8 cellular contexts compared by ENCODE assay signal in genomic region chr14:102509744-102510615, GRCh38. TPM values are rescaled to one million over a fixed set of nuclear protein-coding genes. Genes with fewer than 3 reads are reported as not detected.
A peak's percentile ranks its signal among the peaks of the same experiment; 100 is the strongest.
DNase-seq lines count a peak whose midpoint lies in the region; ATAC-seq and TF ChIP-seq lines count a peak whose summit lies in the region.

TSS of gene ANKRD9 (minus strand) at chr14:102509776. CDS start at chr14:102507889, 1,887 bp downstream.

- H3K4me3 ChIP-seq in coronary artery: peak within 1 kb of the TSS; percentile 90

- peaks cover 2% of the 10 kb centered on the region for H3K27me3 Mint-ChIP-seq in activated CD4-positive, alpha-beta T cell treated with anti-CD3 and anti-CD28 coated beads, Interleukin-2, amount 10 ng/mL, durations not matched to agents 7 days and 5 days

- DNase-seq in AG08396 (ENCODE audit: low spot score): peak; percentile 99
- DNase-seq in NCI-H524 (lab: John Stamatoyannopoulos, UW): peak; percentile 90 to 94
- peak; percentile 88 for DNase-seq in activated CD4-positive, alpha-beta T cell treated with anti-CD3 and anti-CD28 coated beads, Interleukin-2, amount 10 ng/mL, durations not matched to agents 7 days and 5 days
- DNase-seq in coronary artery (ENCODE audit: low spot score): peak; percentile 93
- DNase-seq in left colon: peak; percentile 93 to 97
- peak; percentile 65 to 84 for DNase-seq in stimulated activated CD4-positive, alpha-beta T cell treated with anti-CD3 and anti-CD28 coated beads, Interleukin-1b, Interleukin-23, amount 100 ng/mL, for 1 hour (ENCODE audit: low read depth in 2 of 2)

- no peak for TF ChIP-seq CTCF in coronary artery (IDR thresholded peaks at IDR 0.05)

- H3K9me3 Mint-ChIP-seq in activated CD4-positive, alpha-beta T cell treated with anti-CD3 and anti-CD28 coated beads, Interleukin-2, amount 10 ng/mL, durations not matched to agents 7 days and 5 days: no peaks in the 10 kb centered on the region

- peaks cover 19% of the 10 kb centered on the region for H3K4me1 Mint-ChIP-seq in activated CD4-positive, alpha-beta T cell treated with anti-CD3 and anti-CD28 coated beads, Interleukin-2, amount 10 ng/mL, durations not matched to agents 7 days and 5 days

- no peaks in the 10 kb centered on the region for H3K36me3 Mint-ChIP-seq in activated CD4-positive, alpha-beta T cell treated with anti-CD3 and anti-CD28 coated beads, Interleukin-2, amount 10 ng/mL, durations not matched to agents 7 days and 5 days (ENCODE audit: low read depth)

- H3K27ac ChIP-seq in coronary artery: peak within 1 kb of the TSS; percentile 77 to 87

- H3K4me3 Mint-ChIP-seq in activated CD4-positive, alpha-beta T cell treated with anti-CD3 and anti-CD28 coated beads, Interleukin-2, amount 10 ng/mL, durations not matched to agents 7 days and 5 days: peak within 1 kb of the TSS; percentile 76

- CTCF ChIA-PET in activated CD4-positive, alpha-beta T cell treated with anti-CD3 and anti-CD28 coated beads, Interleukin-2, amount 10 ng/mL, durations not matched to agents 7 days and 5 days (lab: Charles Lee): interaction anchor here (0.6 to 3.4 kb wide), 2 partner anchors 15 to 232 kb away, joined by 3 to 12 read pairs; no protein-coding TSS in a partner anchor

- intact Hi-C loops in left colon (cut with DNase I, micrococcal nuclease): no loop called here

- ATAC-seq in GM19035 (IDR thresholded peaks at IDR 0.05; ENCODE audit: unreplicated experiment) (peak; percentile 93), HG03342 (IDR thresholded peaks at IDR 0.05; ENCODE audit: unreplicated experiment) (peak; percentile 70), left colon (peak; percentile 59)

- peak within 1 kb of the TSS; percentile 66 for H3K27ac Mint-ChIP-seq in activated CD4-positive, alpha-beta T cell treated with anti-CD3 and anti-CD28 coated beads, Interleukin-2, amount 10 ng/mL, durations not matched to agents 7 days and 5 days

- POLR2A ChIA-PET in activated CD4-positive, alpha-beta T cell treated with anti-CD3 and anti-CD28 coated beads, Interleukin-2, amount 10 ng/mL, durations not matched to agents 7 days and 5 days (lab: Charles Lee): interaction anchor here (1.2 kb wide), 1 partner anchor 192 kb away, joined by 5 read pairs; no protein-coding TSS in a partner anchor

RNA-seq across cellular contexts. Expression of gene ANKRD9, which starts in this region (rescaled TPM):
- total RNA-seq in activated CD4-positive, alpha-beta T cell treated with anti-CD3 and anti-CD28 coated beads, Interleukin-2, amount 10 ng/mL, durations not matched to agents 7 days and 5 days: 1 to 10 TPM; 4.9 to 6.2 TPM
- total RNA-seq in left colon: 100 to 1,000 TPM; 105 to 117 TPM

Comparison
In these comparisons a context has a peak if more than half of its experiments do, and no peak if none do; other contexts are left out.
1. Peak in every context shown above with its lines: DNase-seq, ATAC-seq, H3K4me3 ChIP-seq and H3K27ac ChIP-seq.
2. RNA of gene ANKRD9 (total RNA-seq): 105 to 117 TPM in left colon; 4.9 to 6.2 TPM in activated CD4-positive, alpha-beta T cell treated with anti-CD3 and anti-CD28 coated beads, Interleukin-2, amount 10 ng/mL, durations not matched to agents 7 days and 5 days; every median in the first group is over 10 times any median in the second.